ENCODE assay signal across 8 cellular contexts in genomic region chr5:177497297-177498012, GRCh38. TPM values are rescaled to one million over a fixed set of nuclear protein-coding genes. Genes with fewer than 3 reads are reported as not detected.
DNase-seq lines count a peak whose midpoint lies in the region; ATAC-seq, FAIRE-seq and TF ChIP-seq lines count a peak whose summit lies in the region.

Gene PDLIM7, minus strand, starts transcription at chr5:177497604. Its CDS starts 1,092 bp downstream, at chr5:177496512.

- H3K27ac Mint-ChIP-seq in immature natural killer cell, result peak within 1 kb of the TSS in 4 of 6 donors; percentile 10 to 83 (median 59)

- WGBS in spleen, 5 donors, result 0 to 1% (median 0%) methylated on average over 10 to 72 of the region's 72 CpGs

- H3K4me3 ChIP-seq in AG04450 (ENCODE audit: low read depth, low read length) (peak within 1 kb of the TSS; percentile 95), WI38 (ENCODE audit: low read depth, low read length) (peak within 1 kb of the TSS; percentile 88), bronchial epithelial cell (ENCODE audit: low read depth, low read length) (peak within 1 kb of the TSS; percentile 79), spleen (peak within 1 kb of the TSS; percentile 56 to 94 (median 72))

- H3K27ac ChIP-seq in AG04450 (ENCODE audit: low read depth, low read length) (peak within 1 kb of the TSS; percentile 99), spleen (peak within 1 kb of the TSS; percentile 53 to 93 (median 90))

- no peaks in the 10 kb centered on the region for H3K27me3 ChIP-seq in AG04450 (ENCODE audit: control insufficient read depth, insufficient read depth, low read length)
- no peaks in the 10 kb centered on the region for H3K27me3 ChIP-seq in bronchial epithelial cell (ENCODE audit: control insufficient read depth, insufficient read depth, low read length)
- peaks cover 0 to 13% (median 0%) of the 10 kb centered on the region in 7 donors for H3K27me3 ChIP-seq in spleen (replicated peaks in 1 of 7)

- DNase-seq in AG04450 (ENCODE audit: low read depth, low spot score), result peak; percentile 95
- DNase-seq in NCI-H2227 treated with DMSO at 0.1 percent for 48 hours (lab: John Stamatoyannopoulos, UW), result peak; percentile 90
- DNase-seq in bronchial epithelial cell (ENCODE audit: low read depth), result peak; percentile 91
- DNase-seq in immature natural killer cell, result peak; percentile 85 to 91 (median 86)
- peak; percentile 98 for DNase-seq in spleen

- H3K4me1 ChIP-seq in spleen, result peaks cover 55 to 98% (median 79%) of the 10 kb centered on the region in 6 donors

- no peak for FAIRE-seq in bronchial epithelial cell (lab: Jason Lieb, UNC)

- peak; percentile 37 to 85 (median 38) for TF ChIP-seq POLR2A in spleen (IDR thresholded peaks at IDR 0.05)

- H3K9me3 Mint-ChIP-seq in immature natural killer cell, result no peaks in the 10 kb centered on the region

- ATAC-seq in GM18907 (IDR thresholded peaks at IDR 0.05; ENCODE audit: unreplicated experiment) (peak; percentile 73), HG03159 (IDR thresholded peaks at IDR 0.05; ENCODE audit: unreplicated experiment) (peak; percentile 70)

- POLR2A ChIA-PET in AG04450 (lab: Yijun Ruan, JAX), result interaction anchor here (0.6 to 12.1 kb wide), 25 partner anchors 10 to 185 kb away, joined by 3 to 230 read pairs (median 4); partner anchors contain the start of genes B4GALT7, DBN1, DDX41 and FAM193B

- H3K9me3 ChIP-seq in AG04450 (ENCODE audit: control insufficient read depth, insufficient read depth, low read length) (no peaks in the 10 kb centered on the region; the same call in 1 of the 2 replicates), spleen (no peaks in the 10 kb centered on the region)

- peak within 1 kb of the TSS; percentile 80 to 90 (median 83) for H3K4me3 Mint-ChIP-seq in immature natural killer cell

- TF ChIP-seq CTCF in AG04450 (IDR thresholded peaks at IDR 0.05; ENCODE audit: low read depth, low read length) (peak; percentile 15; the same call in 1 of the 2 replicates), WI38 (IDR thresholded peaks at IDR 0.05; ENCODE audit: low read depth, low read length) (no peak), bronchial epithelial cell (IDR thresholded peaks at IDR 0.05; ENCODE audit: insufficient read depth, low read length, severe bottlenecking) (peak; percentile 1), spleen (IDR thresholded peaks at IDR 0.05 in 8 of 11, conservative IDR thresholded peaks at IDR 0.05 in 3 of 11) (peak in 5 of 11 experiments; percentile 29 to 58 (median 37))

- H3K36me3 ChIP-seq in bronchial epithelial cell (ENCODE audit: control insufficient read depth, insufficient read depth, low read length) (peaks cover 16% of the 10 kb centered on the region), spleen (peaks cover 0 to 17% (median 2%) of the 10 kb centered on the region in 6 donors)

- CTCF ChIA-PET in AG04450 (lab: Charles Lee), result interaction anchor here (0.6 to 2.4 kb wide), 3 partner anchors 40 to 141 kb away, joined by 4 to 8 read pairs (median 4); no protein-coding TSS in a partner anchor

- no peaks in the 10 kb centered on the region for H3K36me3 Mint-ChIP-seq in immature natural killer cell

- H3K4me1 Mint-ChIP-seq in immature natural killer cell, result peaks cover 14 to 19% of the 10 kb centered on the region in 2 donors

- peaks cover 3 to 11% (median 10%) of the 10 kb centered on the region in 3 donors for H3K27me3 Mint-ChIP-seq in immature natural killer cell (ENCODE audit: low read depth in 3 of 3)

- intact Hi-C loops in spleen (cut with DNase I; ENCODE audit: low total_unique reads), result no loop called here

RNA-seq across cellular contexts. Expression of gene PDLIM7, which starts in this region (rescaled TPM):
- 195 and 268 TPM in 2 replicates for polyA plus RNA-seq in AG04450 (2011; rRNA removed)
- 134 and 147 TPM in 2 replicates for polyA minus RNA-seq in AG04450 (2011; rRNA and poly(A)+ RNA removed)
- total RNA-seq in bronchial epithelial cell, result 19.5 and 26.2 TPM in 2 replicates
- polyA plus RNA-seq in immature natural killer cell, result 1 to 10 TPM; 1.1 to 3.3 (median 2.3) TPM
- 100 to 1,000 TPM in 3 of 7 donors, 10 to 100 TPM in 4; 44.8 to 220 (median 86.4) TPM for total RNA-seq in spleen
- 100 to 1,000 TPM in 1 of 3 donors, 10 to 100 TPM in 2; 42.5 to 125 (median 59.2) TPM for polyA plus RNA-seq in spleen

Comparison
In these comparisons a context has a peak if more than half of its experiments do, and no peak if none do; other contexts are left out.
1. Peak in every context shown above with its lines: DNase-seq, ATAC-seq, H3K4me3 ChIP-seq and H3K27ac ChIP-seq.
2. RNA of gene PDLIM7 (polyA plus RNA-seq): 195 to 268 TPM in AG04450 and 42.5 to 125 TPM in spleen; 1.1 to 3.3 TPM in immature natural killer cell; every median in the first group is over 10 times any median in the second.